In the genomic region with DNA sequence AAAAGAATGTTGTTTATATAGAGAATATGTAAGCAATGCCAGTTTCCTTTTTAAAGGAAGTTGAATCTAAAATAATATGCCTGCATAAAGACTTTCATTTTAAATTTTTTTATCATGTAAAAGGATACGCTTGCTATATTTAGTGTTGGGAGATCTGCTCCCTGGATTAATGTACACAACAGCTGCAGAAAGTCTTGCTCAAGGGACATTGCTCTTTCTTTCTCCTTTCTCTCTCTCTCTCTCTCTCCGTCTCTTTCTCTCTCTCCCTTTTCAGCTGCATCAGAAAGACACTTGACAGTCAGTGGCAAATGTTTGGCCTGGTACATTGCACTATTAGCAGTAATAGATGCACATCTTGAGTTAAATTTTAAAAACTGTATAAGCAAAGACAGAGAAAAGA, we compare ENCODE assay signal across 23 cellular contexts. TPM values are rescaled to one million over a fixed set of nuclear protein-coding genes. Genes with fewer than 3 reads are reported as not detected.
DNase-seq lines count a peak whose midpoint lies in the region; ATAC-seq and TF ChIP-seq lines count a peak whose summit lies in the region.
"Had no signal": no experiment of that assay in that cellular context is flagged by ENCODE, and none has a peak within 500 bp of the region (broad histone marks: within the 10 kb centered on the region; RNA-seq: fewer than 3 reads in every experiment).

No MANE protein-coding gene starts in this region.

- H2AK5ac ChIP-seq in trophoblast cell (ENCODE audit: low read length) = no peak overlapping the region

- H3K36me3 Mint-ChIP-seq in nephron (ENCODE audit: low read depth) (no peaks in the 10 kb centered on the region), endodermal cell (ENCODE audit: low read depth) (no peaks in the 10 kb centered on the region)
- H3K36me3 Mint-ChIP-seq: CD14-positive monocyte had no signal

- TF ChIP-seq CTCF in AG04450 (IDR thresholded peaks at IDR 0.05; ENCODE audit: low read depth, low read length) = no peak
- TF ChIP-seq CTCF in fibroblast of villous mesenchyme (IDR thresholded peaks at IDR 0.05; ENCODE audit: insufficient read depth, low read depth, low read length) = no peak
- no peak for TF ChIP-seq CTCF in nephron (IDR thresholded peaks at IDR 0.05; ENCODE audit: unreplicated experiment in 3 of 3)
- TF ChIP-seq CTCF in endodermal cell (conservative IDR thresholded peaks at IDR 0.05) = no peak

- no peak overlapping the region for H3K18ac ChIP-seq in trophoblast cell (ENCODE audit: low read length)

- H3K23ac ChIP-seq in trophoblast cell (ENCODE audit: low read length) = no peak overlapping the region

- H3K27me3 Mint-ChIP-seq in nephron (ENCODE audit: low read depth) (no peaks in the 10 kb centered on the region), endodermal cell (ENCODE audit: insufficient read depth) (no peaks in the 10 kb centered on the region)

- no peak overlapping the region for H2AFZ ChIP-seq in trophoblast cell (ENCODE audit: insufficient read depth, low read length, poor library complexity)

- H3K36me3 ChIP-seq in SK-N-MC (ENCODE audit: insufficient read depth, low read length) = no peaks in the 10 kb centered on the region
- H3K36me3 ChIP-seq in trophoblast cell (ENCODE audit: control insufficient read depth in 1 of 2, insufficient read depth in 2 of 2, low read length in 2 of 2) = no peaks in the 10 kb centered on the region
- no peaks in the 10 kb centered on the region for H3K36me3 ChIP-seq in endodermal cell (ENCODE audit: control insufficient read depth, insufficient read depth, low read length)
- H3K36me3 ChIP-seq: left lung had no signal

- no peak overlapping the region for H2BK5ac ChIP-seq in trophoblast cell (ENCODE audit: low read depth, low read length, poor library complexity)

- no peak for ATAC-seq in GM19397 (IDR thresholded peaks at IDR 0.05; ENCODE audit: unreplicated experiment)
- ATAC-seq: HCT116, left lung had no signal

- H3K27ac ChIP-seq in AG04450 (ENCODE audit: low read depth, low read length) = no peak overlapping the region
- peak overlapping the region; percentile 82 for H3K27ac ChIP-seq in SK-N-MC
- H3K27ac ChIP-seq in trophoblast cell (ENCODE audit: low read depth, low read length) = no peak overlapping the region
- H3K27ac ChIP-seq in endodermal cell (ENCODE audit: low read depth, low read length) = no peak overlapping the region
- H3K27ac ChIP-seq: left lung, VCaP had no signal

- H3K9me3 Mint-ChIP-seq in nephron = no peaks in the 10 kb centered on the region
- no peaks in the 10 kb centered on the region for H3K9me3 Mint-ChIP-seq in endodermal cell
- H3K9me3 Mint-ChIP-seq: CD14-positive monocyte had no signal

- H3K27me3 ChIP-seq in AG04450 (ENCODE audit: control insufficient read depth, insufficient read depth, low read length) (no peaks in the 10 kb centered on the region), trophoblast cell (ENCODE audit: insufficient read depth, low read length) (no peaks in the 10 kb centered on the region), endodermal cell (ENCODE audit: control insufficient read depth, insufficient read depth, low read length, poor library complexity, severe bottlenecking) (no peaks in the 10 kb centered on the region)
- H3K27me3 ChIP-seq: left lung had no signal

- CTCF ChIA-PET in AG04450 (lab: Charles Lee) = interaction anchor here (1.7 kb wide), 1 partner anchor 27 kb away, joined by 8 read pairs; no protein-coding TSS in a partner anchor

- H3K79me2 ChIP-seq in trophoblast cell (ENCODE audit: control insufficient read depth, insufficient read depth, low read length, poor library complexity) = no peaks in the 10 kb centered on the region

- no peaks in the 10 kb centered on the region for H3K79me1 ChIP-seq in trophoblast cell (ENCODE audit: low read length)

- H3K4me1 Mint-ChIP-seq in nephron = peaks cover 38% of the 10 kb centered on the region
- peaks cover 3% of the 10 kb centered on the region for H3K4me1 Mint-ChIP-seq in endodermal cell
- H3K4me1 Mint-ChIP-seq: CD14-positive monocyte had no signal

- H3K27ac Mint-ChIP-seq in nephron (peak overlapping the region; percentile 37 to 74 (median 71)), endodermal cell (no peak overlapping the region)
- H3K27ac Mint-ChIP-seq: CD14-positive monocyte had no signal

- H3K4me2 ChIP-seq in trophoblast cell (ENCODE audit: low read length) = no peak overlapping the region

- H2BK12ac ChIP-seq in trophoblast cell (ENCODE audit: low read length) = no peak overlapping the region

- H3K9ac ChIP-seq in SK-N-MC (ENCODE audit: insufficient read length) = peak overlapping the region; percentile 37
- no peak overlapping the region for H3K9ac ChIP-seq in trophoblast cell (ENCODE audit: low read length)
- H3K9ac ChIP-seq in endodermal cell (ENCODE audit: extremely low read depth, low read length, poor library complexity, severe bottlenecking) = no peak overlapping the region

- H4K8ac ChIP-seq in trophoblast cell (ENCODE audit: low read depth, low read length) = no peak overlapping the region

- H3K4ac ChIP-seq in trophoblast cell (ENCODE audit: low read depth, low read length) = no peak overlapping the region

- no peak overlapping the region for H4K91ac ChIP-seq in trophoblast cell (ENCODE audit: low read depth, low read length)

- no CpG with 5 or more reads among the region's 2 CpGs for WGBS in trophoblast cell (ENCODE audit: extremely low coverage, insufficient coverage, insufficient read length)
- WGBS in endodermal cell (ENCODE audit: insufficient coverage in 1 of 2, insufficient read length in 1 of 2), 2 experiments = 100% methylated on average over 2 of the region's 2 CpGs; no CpG with 5 or more reads in 1 of the 2 experiments

- H3K9me3 ChIP-seq in AG04450 (ENCODE audit: control insufficient read depth, insufficient read depth, low read length) = no peaks in the 10 kb centered on the region
- H3K9me3 ChIP-seq in SK-N-MC (ENCODE audit: low read depth, low read length) = no peaks in the 10 kb centered on the region
- no peaks in the 10 kb centered on the region for H3K9me3 ChIP-seq in trophoblast cell (ENCODE audit: insufficient read depth, low read depth, low read length)
- H3K9me3 ChIP-seq in endodermal cell (ENCODE audit: control insufficient read depth, low read length) = no peaks in the 10 kb centered on the region
- H3K9me3 ChIP-seq: left lung had no signal

- DNase-seq in AG04450 (ENCODE audit: low read depth, low spot score) (no peak), SK-N-MC (ENCODE audit: low read depth, low spot score) (no peak), fibroblast of villous mesenchyme (ENCODE audit: low read depth) (peak; percentile 59), trophoblast cell (no peak), endodermal cell (no peak), GOT3 (lab: John Stamatoyannopoulos, UW) (no peak)
- DNase-seq: activated CD4-positive, alpha-beta T cell treated with anti-CD3 and anti-CD28 coated beads, Interleukin-2, amount 50 U/mL, for 1 hour; activated gamma-delta T cell treated with Interleukin-2 at 50 U/mL for 16 hours; amniotic stem cell; caudate nucleus; left lung; NCI-H1417; NCI-H69; SIG-M5; stimulated activated CD4-positive, alpha-beta T cell treated with anti-CD3 and anti-CD28 coated beads, Interleukin-15, amount 100 ng/mL, for 24 hours had no signal

- H3K4me1 ChIP-seq in trophoblast cell (ENCODE audit: control insufficient read depth in 1 of 2, insufficient read depth in 2 of 2, low read length in 2 of 2) (no peaks in the 10 kb centered on the region), endodermal cell (ENCODE audit: control insufficient read depth, insufficient read depth, low read length) (peaks cover 3% of the 10 kb centered on the region)
- H3K4me1 ChIP-seq: left lung had no signal

- H4K12ac ChIP-seq in trophoblast cell (ENCODE audit: low read depth, low read length) = no peak overlapping the region

- no peak overlapping the region for H2BK120ac ChIP-seq in trophoblast cell (ENCODE audit: insufficient read depth, low read length, poor library complexity)

- H3K14ac ChIP-seq in trophoblast cell (ENCODE audit: low read length) = no peak overlapping the region

- H3K4me3 Mint-ChIP-seq in nephron (peak overlapping the region in 2 of 3 experiments; percentile 70 to 75), endodermal cell (no peak overlapping the region)
- H3K4me3 Mint-ChIP-seq: CD14-positive monocyte had no signal

- H3K4me3 ChIP-seq in AG04450 (ENCODE audit: low read depth, low read length) (peak overlapping the region; percentile 28), SK-N-MC (peak overlapping the region; percentile 46), fibroblast of villous mesenchyme (ENCODE audit: low read depth, low read length) (no peak overlapping the region), trophoblast cell (ENCODE audit: low read depth, low read length) (no peak overlapping the region), endodermal cell (ENCODE audit: low read length) (no peak overlapping the region)
- H3K4me3 ChIP-seq: left lung had no signal

- POLR2A ChIA-PET in AG04450 (lab: Yijun Ruan, JAX) = no interaction called here

RNA-seq across cellular contexts. Expression of a gene that starts 0.7 kb away (rescaled TPM):
- polyA plus RNA-seq in AG04450 (2011; rRNA removed) = 2.6 and 2.9 TPM in 2 replicates
- 4.5 and 4.8 TPM in 2 replicates for polyA minus RNA-seq in AG04450 (2011; rRNA and poly(A)+ RNA removed)
- total RNA-seq in fibroblast of villous mesenchyme (4.5 and 18.6 TPM in 2 replicates), endodermal cell (not detected)
- 0.01 TPM in 2 replicates for polyA plus RNA-seq in trophoblast cell (2013)
- polyA plus RNA-seq in endodermal cell (2013, experiment 1 of 2) = not detected
- polyA plus RNA-seq in endodermal cell (2013, experiment 2 of 2) = not detected
- total RNA-seq: renal cortical epithelial cell; subcutaneous adipose tissue; T-helper 2 cell treated with Interferon-gamma antibody and Interleukin-4, amounts not matched to agents 100 ng/mL and 5 ng/mL, for 36 hours had no signal
- polyA plus RNA-seq: CD14-positive monocyte had no signal

RNA-seq across cellular contexts. Expression of a gene that starts 34.9 kb away (rescaled TPM):
- 40.1 and 59.1 TPM in 2 replicates for polyA plus RNA-seq in AG04450 (2011; rRNA removed)
- polyA minus RNA-seq in AG04450 (2011; rRNA and poly(A)+ RNA removed) = 36.0 and 59.3 TPM in 2 replicates
- total RNA-seq in fibroblast of villous mesenchyme = 118 and 225 TPM in 2 replicates
- polyA plus RNA-seq in trophoblast cell (2013) = 20.1 and 20.5 TPM in 2 replicates
- 10 to 100 TPM; 53.8 to 60.1 TPM for total RNA-seq in endodermal cell
- 25.8 TPM for polyA plus RNA-seq in endodermal cell (2013, experiment 1 of 2)
- polyA plus RNA-seq in endodermal cell (2013, experiment 2 of 2) = 23.9 TPM

Comparison
In these comparisons a context has a peak if more than half of its experiments do, and no peak if none do; other contexts are left out.
1. H3K4me3 ChIP-seq: peak in AG04450 (single experiment) and SK-N-MC (single experiment); none in fibroblast of villous mesenchyme (single experiment), trophoblast cell (single experiment) and endodermal cell (single experiment).